ENCODE assay signal across 24 cellular contexts in genomic region chr9:108919517-108919916, GRCh38. TPM values are rescaled to one million over a fixed set of nuclear protein-coding genes. Genes with fewer than 3 reads are reported as not detected.
DNase-seq lines count a peak whose midpoint lies in the region; ATAC-seq, FAIRE-seq and TF ChIP-seq lines count a peak whose summit lies in the region.
"Had no signal": no experiment of that assay in that cellular context is flagged by ENCODE, and none has a peak within 500 bp of the region (broad histone marks: within the 10 kb centered on the region; RNA-seq: fewer than 3 reads in every experiment).

No MANE protein-coding gene starts in this region.

- intact Hi-C loops in activated CD4-positive, alpha-beta T cell treated with anti-CD3 and anti-CD28 coated beads for 36 hours (cut with DNase I, micrococcal nuclease), result no loop called here

- H3K36me3 ChIP-seq in bronchial epithelial cell (ENCODE audit: control insufficient read depth, insufficient read depth, low read length), result peaks cover 17% of the 10 kb centered on the region

- H3K27me3 Mint-ChIP-seq in activated CD4-positive, alpha-beta T cell treated with anti-CD3 and anti-CD28 coated beads for 36 hours, result no peaks in the 10 kb centered on the region
- no peaks in the 10 kb centered on the region for H3K27me3 Mint-ChIP-seq in activated CD4-positive, alpha-beta T cell treated with anti-CD3 and anti-CD28 coated beads, Interleukin-2, amount 10 ng/mL, durations not matched to agents 7 days and 5 days
- no peaks in the 10 kb centered on the region for H3K27me3 Mint-ChIP-seq in T-helper 2 cell treated with Interferon-gamma antibody and Interleukin-4, amounts not matched to agents 5 μg/mL and 100 μg/mL, for 36 hours (ENCODE audit: low read depth)
- H3K27me3 Mint-ChIP-seq: CD4-positive, alpha-beta memory T cell had no signal

- H3K27ac Mint-ChIP-seq in activated CD4-positive, alpha-beta T cell treated with anti-CD3 and anti-CD28 coated beads for 36 hours, result peak overlapping the region; percentile 20
- H3K27ac Mint-ChIP-seq in activated CD4-positive, alpha-beta T cell treated with anti-CD3 and anti-CD28 coated beads, Interleukin-2, amount 10 ng/mL, durations not matched to agents 7 days and 5 days, result no peak overlapping the region
- H3K27ac Mint-ChIP-seq in T-helper 2 cell treated with Interferon-gamma antibody and Interleukin-4, amounts not matched to agents 5 μg/mL and 100 μg/mL, for 36 hours, result no peak overlapping the region
- H3K27ac Mint-ChIP-seq: H9 had no signal

- no peak for DNase-seq in activated CD4-positive, alpha-beta T cell treated with anti-CD3 and anti-CD28 coated beads for 36 hours
- no peak for DNase-seq in activated CD4-positive, alpha-beta T cell treated with anti-CD3 and anti-CD28 coated beads, Interleukin-2, amount 10 ng/mL, durations not matched to agents 7 days and 5 days
- peak; percentile 29 for DNase-seq in bronchial epithelial cell (ENCODE audit: low read depth)
- DNase-seq in left lobe of liver (ENCODE audit: low spot score), result peak; percentile 46
- no peak for DNase-seq in T-helper 2 cell treated with Interferon-gamma antibody and Interleukin-4, amounts not matched to agents 5 μg/mL and 100 μg/mL, for 36 hours (ENCODE audit: low spot score)
- no peak for DNase-seq in RPMI8226
- DNase-seq: Calu3; CD4-positive, alpha-beta memory T cell; DMS79 treated with DMSO at 0.1 percent for 48 hours; H9; Kasumi-1; MG63; NCI-H1048; NCI-H1436 treated with DMSO at 0.1 percent for 48 hours; NCI-H2081; NCI-H2171 treated with DMSO at 0.1 percent for 48 hours; NCI-H446 treated with DMSO at 0.1 percent for 48 hours; NCI-H82; OCI-M1; SHP77 had no signal

- no peak for TF ChIP-seq CTCF in bronchial epithelial cell (IDR thresholded peaks at IDR 0.05; ENCODE audit: insufficient read depth, low read length, severe bottlenecking)

- no peaks in the 10 kb centered on the region for H3K27me3 ChIP-seq in bronchial epithelial cell (ENCODE audit: control insufficient read depth, insufficient read depth, low read length)
- H3K27me3 ChIP-seq: BLaER1, MG63 had no signal

- no peak overlapping the region for H3K4me3 ChIP-seq in bronchial epithelial cell (ENCODE audit: low read depth, low read length)
- H3K4me3 ChIP-seq: A549, BLaER1, MG63, SK-N-MC had no signal

- ATAC-seq in activated CD4-positive, alpha-beta T cell treated with anti-CD3 and anti-CD28 coated beads for 36 hours, result no peak
- peak; percentile 98 for ATAC-seq in left lobe of liver
- ATAC-seq in GM21619 (IDR thresholded peaks at IDR 0.05; ENCODE audit: unreplicated experiment), result no peak
- ATAC-seq: A549 had no signal

- peaks cover 42% of the 10 kb centered on the region for H3K36me3 Mint-ChIP-seq in activated CD4-positive, alpha-beta T cell treated with anti-CD3 and anti-CD28 coated beads for 36 hours (ENCODE audit: low read depth)
- peaks cover 29% of the 10 kb centered on the region for H3K36me3 Mint-ChIP-seq in activated CD4-positive, alpha-beta T cell treated with anti-CD3 and anti-CD28 coated beads, Interleukin-2, amount 10 ng/mL, durations not matched to agents 7 days and 5 days (ENCODE audit: low read depth)
- H3K36me3 Mint-ChIP-seq in T-helper 2 cell treated with Interferon-gamma antibody and Interleukin-4, amounts not matched to agents 5 μg/mL and 100 μg/mL, for 36 hours (ENCODE audit: low read depth), result peaks cover 34% of the 10 kb centered on the region

- no peaks in the 10 kb centered on the region for H3K9me3 Mint-ChIP-seq in activated CD4-positive, alpha-beta T cell treated with anti-CD3 and anti-CD28 coated beads for 36 hours (ENCODE audit: low read depth)
- no peaks in the 10 kb centered on the region for H3K9me3 Mint-ChIP-seq in activated CD4-positive, alpha-beta T cell treated with anti-CD3 and anti-CD28 coated beads, Interleukin-2, amount 10 ng/mL, durations not matched to agents 7 days and 5 days
- H3K9me3 Mint-ChIP-seq in T-helper 2 cell treated with Interferon-gamma antibody and Interleukin-4, amounts not matched to agents 5 μg/mL and 100 μg/mL, for 36 hours, result no peaks in the 10 kb centered on the region
- H3K9me3 Mint-ChIP-seq: CD4-positive, alpha-beta memory T cell; H9 had no signal

- CTCF ChIA-PET in activated CD4-positive, alpha-beta T cell treated with anti-CD3 and anti-CD28 coated beads for 36 hours (lab: Charles Lee), result interaction anchor here (0.6 kb wide), 1 partner anchor 304 kb away, joined by 3 read pairs; no protein-coding TSS in a partner anchor
- CTCF ChIA-PET in activated CD4-positive, alpha-beta T cell treated with anti-CD3 and anti-CD28 coated beads, Interleukin-2, amount 10 ng/mL, durations not matched to agents 7 days and 5 days (lab: Charles Lee), result interaction anchor here (0.7 kb wide), 1 partner anchor 113 kb away, joined by 4 read pairs; no protein-coding TSS in a partner anchor

- POLR2A ChIA-PET in activated CD4-positive, alpha-beta T cell treated with anti-CD3 and anti-CD28 coated beads for 36 hours (lab: Charles Lee), result interaction anchor here (0.6 kb wide), 1 partner anchor 79 kb away, joined by 5 read pairs; no protein-coding TSS in a partner anchor
- POLR2A ChIA-PET in activated CD4-positive, alpha-beta T cell treated with anti-CD3 and anti-CD28 coated beads, Interleukin-2, amount 10 ng/mL, durations not matched to agents 7 days and 5 days (lab: Charles Lee), result no interaction called here

- no peaks in the 10 kb centered on the region for H3K4me1 Mint-ChIP-seq in activated CD4-positive, alpha-beta T cell treated with anti-CD3 and anti-CD28 coated beads for 36 hours
- H3K4me1 Mint-ChIP-seq in activated CD4-positive, alpha-beta T cell treated with anti-CD3 and anti-CD28 coated beads, Interleukin-2, amount 10 ng/mL, durations not matched to agents 7 days and 5 days, result peaks cover 2% of the 10 kb centered on the region
- H3K4me1 Mint-ChIP-seq in T-helper 2 cell treated with Interferon-gamma antibody and Interleukin-4, amounts not matched to agents 5 μg/mL and 100 μg/mL, for 36 hours (ENCODE audit: low read depth), result no peaks in the 10 kb centered on the region
- H3K4me1 Mint-ChIP-seq: H9 had no signal

- no peak for FAIRE-seq in bronchial epithelial cell (lab: Jason Lieb, UNC)
- FAIRE-seq: A549 had no signal

- H3K4me3 Mint-ChIP-seq in activated CD4-positive, alpha-beta T cell treated with anti-CD3 and anti-CD28 coated beads for 36 hours, result no peak overlapping the region
- no peak overlapping the region for H3K4me3 Mint-ChIP-seq in activated CD4-positive, alpha-beta T cell treated with anti-CD3 and anti-CD28 coated beads, Interleukin-2, amount 10 ng/mL, durations not matched to agents 7 days and 5 days
- no peak overlapping the region for H3K4me3 Mint-ChIP-seq in T-helper 2 cell treated with Interferon-gamma antibody and Interleukin-4, amounts not matched to agents 5 μg/mL and 100 μg/mL, for 36 hours
- H3K4me3 Mint-ChIP-seq: CD4-positive, alpha-beta memory T cell; H9 had no signal

RNA-seq across cellular contexts. Expression of gene ELP1, which starts 14.4 kb away (rescaled TPM):
- 10 to 100 TPM; 31.1 to 58.0 TPM for total RNA-seq in activated CD4-positive, alpha-beta T cell treated with anti-CD3 and anti-CD28 coated beads for 36 hours
- 10 to 100 TPM; 23.7 to 41.0 TPM for total RNA-seq in activated CD4-positive, alpha-beta T cell treated with anti-CD3 and anti-CD28 coated beads, Interleukin-2, amount 10 ng/mL, durations not matched to agents 7 days and 5 days
- total RNA-seq in bronchial epithelial cell (36.2 and 37.9 TPM in 2 replicates), left lobe of liver (10.4 TPM)

RNA-seq across cellular contexts. Expression of gene ABITRAM, which starts 14.7 kb away (rescaled TPM):
- 10 to 100 TPM; 12.2 to 15.4 TPM for total RNA-seq in activated CD4-positive, alpha-beta T cell treated with anti-CD3 and anti-CD28 coated beads for 36 hours
- total RNA-seq in activated CD4-positive, alpha-beta T cell treated with anti-CD3 and anti-CD28 coated beads, Interleukin-2, amount 10 ng/mL, durations not matched to agents 7 days and 5 days, result 10 to 100 TPM; 11.8 to 13.9 TPM
- total RNA-seq in bronchial epithelial cell, result 8.1 and 8.2 TPM in 2 replicates
- total RNA-seq in left lobe of liver, result 6.1 TPM

RNA-seq across cellular contexts. Expression of gene ACTL7A, which starts 57.5 kb away (rescaled TPM):
- not detected for total RNA-seq in activated CD4-positive, alpha-beta T cell treated with anti-CD3 and anti-CD28 coated beads for 36 hours
- total RNA-seq in activated CD4-positive, alpha-beta T cell treated with anti-CD3 and anti-CD28 coated beads, Interleukin-2, amount 10 ng/mL, durations not matched to agents 7 days and 5 days, result not detected
- total RNA-seq in bronchial epithelial cell (not detected in 2 replicates), left lobe of liver (not detected)
- total RNA-seq: Calu3; CD4-positive, alpha-beta memory T cell; H9 had no signal

Comparison
In these comparisons a context has a peak if more than half of its experiments do, and no peak if none do; other contexts are left out.
1. DNase-seq: peak in bronchial epithelial cell (single experiment) and left lobe of liver (single experiment); none in activated CD4-positive, alpha-beta T cell treated with anti-CD3 and anti-CD28 coated beads for 36 hours (single experiment), activated CD4-positive, alpha-beta T cell treated with anti-CD3 and anti-CD28 coated beads, Interleukin-2, amount 10 ng/mL, durations not matched to agents 7 days and 5 days (single experiment), T-helper 2 cell treated with Interferon-gamma antibody and Interleukin-4, amounts not matched to agents 5 μg/mL and 100 μg/mL, for 36 hours (single experiment) and RPMI8226 (single experiment).